Comparison of ENCODE assay signal across 11 cellular contexts in the genomic region with DNA sequence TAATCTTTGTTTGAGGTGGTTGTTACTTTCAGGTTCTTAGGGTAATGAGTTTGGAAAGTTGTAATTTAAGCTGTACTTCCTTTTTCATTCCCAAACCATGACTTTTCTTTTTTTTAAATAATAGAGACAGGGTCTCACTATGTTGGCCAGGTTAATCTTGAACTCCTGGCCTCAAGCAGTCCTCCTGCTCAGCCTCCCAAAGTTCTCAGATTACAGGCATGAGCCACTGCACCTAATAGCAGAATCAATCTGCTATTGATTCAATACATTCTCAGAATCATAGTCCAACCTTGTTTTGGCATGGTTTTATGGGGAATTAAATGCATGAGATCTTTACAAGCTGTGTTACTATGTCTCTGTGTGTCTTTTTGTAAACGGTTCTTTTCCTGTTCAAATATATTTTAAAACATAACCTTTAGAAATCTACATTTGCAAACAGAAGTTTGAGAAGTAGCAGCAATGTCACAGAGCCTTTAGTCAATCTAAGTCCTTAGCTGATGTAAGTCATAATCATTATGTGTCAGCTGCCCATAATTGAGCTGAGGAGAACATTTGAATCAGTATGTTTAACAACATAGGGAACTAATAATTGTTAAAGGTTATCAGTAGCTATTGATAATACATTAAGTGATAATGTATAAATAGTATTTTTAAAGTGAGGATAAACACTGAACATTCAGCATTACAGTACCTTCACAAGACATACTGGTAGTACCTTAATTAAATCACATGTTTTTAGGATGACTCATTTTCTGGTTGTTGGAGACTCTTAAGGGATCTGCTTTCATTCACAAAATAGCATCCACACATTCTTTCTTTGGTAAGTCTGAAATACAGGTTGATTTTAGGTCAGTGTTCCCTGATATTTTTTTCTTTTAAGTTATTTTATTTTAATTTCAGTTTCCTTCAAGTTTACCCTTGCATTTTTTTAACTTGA. TPM values are rescaled to one million over a fixed set of nuclear protein-coding genes. Genes with fewer than 3 reads are reported as not detected.
DNase-seq lines count a peak whose midpoint lies in the region; ATAC-seq, FAIRE-seq and TF ChIP-seq lines count a peak whose summit lies in the region.
"Had no signal": no experiment of that assay in that cellular context is flagged by ENCODE, and none has a peak within 500 bp of the region (broad histone marks: within the 10 kb centered on the region; RNA-seq: fewer than 3 reads in every experiment).

No MANE protein-coding gene starts in this region.

- RAD21 ChIA-PET in GM12878 (lab: Charles Lee; ENCODE audit: unreplicated experiment): interaction anchor here (1.0 to 3.5 kb wide), 7 partner anchors 7 to 102 kb away, joined by 3 to 18 read pairs (median 5); a partner anchor contains a TSS

- no peak overlapping the region; the same call in 1 of the 2 replicates for H3K4ac ChIP-seq in IMR-90 (ENCODE audit: low read depth, low read length)
- H3K4ac ChIP-seq in mesenchymal stem cell (ENCODE audit: low read depth in 1 of 2, low read length in 2 of 2): no peak overlapping the region

- no peak overlapping the region for H3K4me3 ChIP-seq in IMR-90 (ENCODE audit: insufficient read depth, low read depth, low read length)
- no peak overlapping the region for H3K4me3 ChIP-seq in GM12878
- no peak overlapping the region for H3K4me3 ChIP-seq in mesenchymal stem cell (ENCODE audit: insufficient read depth in 1 of 2, low read depth in 1 of 2, low read length in 2 of 2)
- no peak overlapping the region for H3K4me3 ChIP-seq in tibial artery

- SMC1A ChIA-PET in GM12878 (lab: Charles Lee; ENCODE audit: uncharacterized antibody, unreplicated experiment): interaction anchor here (0.7 to 5.5 kb wide), 15 partner anchors 8 to 125 kb away, joined by 3 to 57 read pairs (median 4); a partner anchor contains a TSS

- peak; percentile 58 for DNase-seq in EL
- DNase-seq in IMR-90: peak; percentile 52
- no peak for DNase-seq in GM12878 (ENCODE audit: low read depth, low spot score)
- DNase-seq in mesenchymal stem cell: peak; percentile 33
- no peak for DNase-seq in tibial artery
- no peak for DNase-seq in cerebellar nuclear complex (lab: John Stamatoyannopoulos, UW)
- no peak for DNase-seq in iPS-NIHi11 (ENCODE audit: low spot score)
- DNase-seq: activated CD4-positive, CD25-positive, alpha-beta regulatory T cell; activated naive CD4-positive, alpha-beta T cell treated with anti-CD3 and anti-CD28 coated beads for 36 hours; NCI-H1105 treated with DMSO at 0.1 percent for 48 hours had no signal

- H3K4me2 ChIP-seq in IMR-90 (ENCODE audit: low read depth, low read length) (no peak overlapping the region), GM12878 (ENCODE audit: control insufficient read depth, insufficient read depth) (no peak overlapping the region), mesenchymal stem cell (ENCODE audit: low read length, poor library complexity, severe bottlenecking) (no peak overlapping the region)

- H3K9ac ChIP-seq in IMR-90 (ENCODE audit: low read depth, low read length) (no peak overlapping the region), GM12878 (ENCODE audit: control insufficient read depth, insufficient read depth, low read length) (no peak overlapping the region), mesenchymal stem cell (ENCODE audit: low read length) (no peak overlapping the region)

- TF ChIP-seq CTCF in IMR-90 (conservative IDR thresholded peaks at IDR 0.05; ENCODE audit: low read depth, low read length): no peak
- no peak for TF ChIP-seq CTCF in GM12878 (IDR thresholded peaks at IDR 0.05 in 2 of 3, conservative IDR thresholded peaks at IDR 0.05 in 1 of 3; ENCODE audit: control insufficient read depth in 2 of 3, extremely low read depth in 1 of 3, insufficient read depth in 1 of 3, low read depth in 3 of 3, low read length in 3 of 3)
- TF ChIP-seq CTCF in tibial artery (IDR thresholded peaks at IDR 0.05): no peak

- no peak overlapping the region for H3K56ac ChIP-seq in IMR-90 (ENCODE audit: extremely low read depth, insufficient read depth, low read length)

- H4K91ac ChIP-seq in IMR-90 (ENCODE audit: insufficient read depth, low read depth, low read length) (no peak overlapping the region), mesenchymal stem cell (ENCODE audit: low read length) (no peak overlapping the region)

- POLR2A ChIA-PET in IMR-90 (lab: Charles Lee; ENCODE audit: unreplicated experiment) (no interaction called here), GM12878 (lab: Charles Lee) (interaction anchor here (0.8 to 3.3 kb wide), 4 partner anchors 9 to 32 kb away, joined by 3 to 26 read pairs (median 4); a partner anchor contains a TSS)

- H2BK20ac ChIP-seq in IMR-90 (ENCODE audit: low read depth, low read length): no peak overlapping the region

- H3K27me3 ChIP-seq in IMR-90 (ENCODE audit: control insufficient read depth, insufficient read depth, low read length): no peaks in the 10 kb centered on the region
- H3K27me3 ChIP-seq in GM12878 (replicated peaks in 1 of 2; ENCODE audit: control insufficient read depth in 2 of 2, insufficient read depth in 2 of 2, low read length in 1 of 2): no peaks in the 10 kb centered on the region
- no peaks in the 10 kb centered on the region for H3K27me3 ChIP-seq in mesenchymal stem cell (ENCODE audit: control insufficient read depth in 1 of 2, insufficient read depth in 1 of 2, low read length in 2 of 2)
- H3K27me3 ChIP-seq in tibial artery: no peaks in the 10 kb centered on the region

- H3K14ac ChIP-seq in IMR-90 (replicated peaks; ENCODE audit: low read depth, low read length) (no peak overlapping the region), mesenchymal stem cell (ENCODE audit: low read length in 2 of 2) (no peak overlapping the region)

- CTCF ChIA-PET in IMR-90 (lab: Yijun Ruan, JAX): interaction anchor here (1.0 to 1.2 kb wide), 3 partner anchors 9 to 17 kb away, joined by 3 to 4 read pairs (median 3); a partner anchor contains a TSS
- CTCF ChIA-PET in GM12878 (lab: Yijun Ruan, JAX): interaction anchor here (0.6 to 7.5 kb wide), 10 partner anchors 8 to 125 kb away, joined by 3 to 47 read pairs (median 6); a partner anchor contains a TSS

- no peak for FAIRE-seq in GM12878 (lab: Jason Lieb, UNC)

- H2BK15ac ChIP-seq in IMR-90 (ENCODE audit: low read depth, low read length) (no peak overlapping the region), mesenchymal stem cell (ENCODE audit: low read depth, poor library complexity, severe bottlenecking) (no peak overlapping the region)

- no TSS peak for BruUV-seq in IMR-90 (replicated peaks; lab: Mats Ljungman, UMichigan)
- BruUV-seq in GM12878 (replicated peaks; lab: Mats Ljungman, UMichigan): no TSS peak

- TF ChIP-seq RAD21 in IMR-90 (IDR thresholded peaks at IDR 0.05; ENCODE audit: low read length) (no peak), GM12878 (IDR thresholded peaks at IDR 0.05; ENCODE audit: insufficient read depth, low read depth, low read length) (no peak)

- H2AFZ ChIP-seq in IMR-90 (replicated peaks; ENCODE audit: low read length, poor library complexity): no peak overlapping the region
- H2AFZ ChIP-seq in GM12878 (ENCODE audit: control insufficient read depth, low read depth, low read length): no peak overlapping the region
- H2AFZ ChIP-seq in mesenchymal stem cell (ENCODE audit: low read depth, low read length): no peak overlapping the region

- H3K36me3 ChIP-seq in IMR-90 (ENCODE audit: control insufficient read depth, insufficient read depth, low read length) (no peaks in the 10 kb centered on the region), GM12878 (ENCODE audit: control insufficient read depth in 2 of 2, insufficient read depth in 2 of 2, low read length in 1 of 2) (no peaks in the 10 kb centered on the region), mesenchymal stem cell (ENCODE audit: control insufficient read depth in 1 of 2, insufficient read depth in 2 of 2, low read depth in 1 of 2, low read length in 2 of 2) (no peaks in the 10 kb centered on the region), tibial artery (no peaks in the 10 kb centered on the region)

- no peak overlapping the region for H2AK9ac ChIP-seq in IMR-90 (replicated peaks; ENCODE audit: low read depth, low read length, poor library complexity)

- H3K79me2 ChIP-seq in GM12878 (ENCODE audit: control insufficient read depth, insufficient read depth, low read length): no peaks in the 10 kb centered on the region

- H2BK120ac ChIP-seq in IMR-90 (ENCODE audit: low read depth, low read length) (no peak overlapping the region), mesenchymal stem cell (ENCODE audit: low read depth, low read length) (no peak overlapping the region)

- H4K20me1 ChIP-seq in IMR-90 (ENCODE audit: insufficient read depth, low read length): no peaks in the 10 kb centered on the region; the same call in 1 of the 2 replicates
- no peaks in the 10 kb centered on the region for H4K20me1 ChIP-seq in GM12878 (ENCODE audit: control insufficient read depth, insufficient read depth)

- H3K9me1 ChIP-seq in IMR-90 (ENCODE audit: insufficient read depth, low read length): peaks cover 2% of the 10 kb centered on the region

- H3K18ac ChIP-seq in IMR-90 (ENCODE audit: low read depth, low read length): no peak overlapping the region
- no peak overlapping the region for H3K18ac ChIP-seq in mesenchymal stem cell (ENCODE audit: low read depth in 1 of 2, low read length in 2 of 2)

- H2BK5ac ChIP-seq in IMR-90 (ENCODE audit: low read depth, low read length, poor library complexity, severe bottlenecking) (no peak overlapping the region), mesenchymal stem cell (ENCODE audit: low read depth, low read length, poor library complexity, severe bottlenecking) (no peak overlapping the region)

- H4K5ac ChIP-seq in IMR-90 (ENCODE audit: low read depth, low read length): no peak overlapping the region

- no peak for TF ChIP-seq EP300 in GM12878 (IDR thresholded peaks at IDR 0.05; ENCODE audit: borderline replicate concordance in 1 of 2, control insufficient read depth in 1 of 2, low read depth in 2 of 2, low read length in 2 of 2)

- H3K27ac ChIP-seq in IMR-90 (ENCODE audit: insufficient read depth, low read length) (no peak overlapping the region), GM12878 (ENCODE audit: control insufficient read depth, insufficient read depth) (no peak overlapping the region), mesenchymal stem cell (ENCODE audit: low read length, poor library complexity, severe bottlenecking) (no peak overlapping the region), tibial artery (no peak overlapping the region)

- no peak overlapping the region for H2BK12ac ChIP-seq in mesenchymal stem cell (ENCODE audit: low read length in 2 of 2)

- intact Hi-C loops in IMR-90 (cut with micrococcal nuclease) (no loop called here), GM12878 (cut with micrococcal nuclease; ENCODE audit: unreplicated experiment) (loop anchor here (5.0 kb wide), 1 partner anchor 32 kb away; no protein-coding TSS in a partner anchor), tibial artery (cut with DNase I; ENCODE audit: low total_unique reads) (no loop called here)

- dilution Hi-C loops in IMR-90 (cut with HindIII; ENCODE audit: low sequenced_read_pairs, unreplicated experiment): no loop called here

- no peaks in the 10 kb centered on the region for H3K4me1 ChIP-seq in IMR-90 (ENCODE audit: control insufficient read depth, insufficient read depth, low read length)
- H3K4me1 ChIP-seq in GM12878 (ENCODE audit: control insufficient read depth, insufficient read depth, low read length): no peaks in the 10 kb centered on the region
- H3K4me1 ChIP-seq in mesenchymal stem cell (ENCODE audit: control insufficient read depth, insufficient read depth, low read depth, low read length): peaks cover 2% of the 10 kb centered on the region
- peaks cover 0 to 48% (median 13%) of the 10 kb centered on the region in 4 donors for H3K4me1 ChIP-seq in tibial artery

- H3K79me1 ChIP-seq in IMR-90 (ENCODE audit: low read depth in 1 of 2, low read length in 2 of 2): peaks cover 15 to 49% of the 10 kb centered on the region in 2 experiments
- H3K79me1 ChIP-seq in mesenchymal stem cell (replicated peaks; ENCODE audit: low read length, poor library complexity, severe bottlenecking): peaks cover 9% of the 10 kb centered on the region

- H3K9me3 ChIP-seq in IMR-90 (ENCODE audit: control insufficient read depth, insufficient read depth, low read length) (no peaks in the 10 kb centered on the region), GM12878 (replicated peaks; ENCODE audit: control insufficient read depth, insufficient read depth, low read length) (no peaks in the 10 kb centered on the region), mesenchymal stem cell (ENCODE audit: control insufficient read depth, low read length) (no peaks in the 10 kb centered on the region), tibial artery (no peaks in the 10 kb centered on the region)

- H2AK5ac ChIP-seq in IMR-90 (ENCODE audit: low read depth, low read length): no peak overlapping the region
- no peak overlapping the region for H2AK5ac ChIP-seq in mesenchymal stem cell (ENCODE audit: low read length, severe bottlenecking)

- peak; percentile 54 for ATAC-seq in IMR-90 (ENCODE audit: low read depth)
- ATAC-seq in GM12878: peak; percentile 66
- no peak for ATAC-seq in GM18907 (IDR thresholded peaks at IDR 0.05; ENCODE audit: unreplicated experiment)

- H4K8ac ChIP-seq in IMR-90 (ENCODE audit: low read depth in 2 of 2, low read length in 2 of 2) (0 out of 4 replicates have a peak overlapping the region, but pooled peaks of 1 of the 2 experiments have one; percentile 43), mesenchymal stem cell (ENCODE audit: low read length) (no peak overlapping the region)

- H3K23ac ChIP-seq in IMR-90 (ENCODE audit: low read depth, low read length): no peak overlapping the region
- H3K23ac ChIP-seq in mesenchymal stem cell (ENCODE audit: low read length in 2 of 2): no peak overlapping the region

- no CpG with 5 or more reads among the region's 1 CpG for WGBS in IMR-90 (ENCODE audit: extremely low coverage in 2 of 2, insufficient read length in 1 of 2), 2 experiments
- 0% methylated on average over 1 of the region's 1 CpG for WGBS in GM12878 (ENCODE audit: insufficient coverage, insufficient replicate concordance, low lambda C conversion rate, missing lambda C conversion rate)
- no CpG with 5 or more reads among the region's 1 CpG for WGBS in mesenchymal stem cell

- in situ Hi-C loops in IMR-90 (cut with MboI; ENCODE audit: low sequenced_read_pairs) (no loop called here), GM12878 (cut with MboI) (no loop called here)

- TF ChIP-seq POLR2A in IMR-90 (IDR thresholded peaks at IDR 0.05; ENCODE audit: low read depth, low read length): no peak
- TF ChIP-seq POLR2A in GM12878 (IDR thresholded peaks at IDR 0.05; ENCODE audit: low read depth, low read length): no peak

RNA-seq across cellular contexts. Expression of a gene that starts 8.8 kb away (rescaled TPM):
- total RNA-seq in IMR-90 (2012; rRNA removed) (29.6 and 35.3 TPM in 2 replicates), GM12878 (2014; rRNA removed) (28.0 and 34.6 TPM in 2 replicates), GM12878 (2014; rRNA removed; fragmentation: Illumina TruSeq; extraction: Trizol) (35.1 and 39.7 TPM in 2 replicates), GM12878 (2021) (36.3 and 39.9 TPM in 2 replicates)
- polyA plus RNA-seq in IMR-90 (2012; rRNA removed) (16.3 and 19.0 TPM in 2 replicates), GM12878 (2011; rRNA removed) (49.3 and 64.4 TPM in 2 replicates), GM12878 (2014; fragmentation: Illumina TruSeq; extraction: Trizol) (39.8 and 50.4 TPM in 2 replicates), GM12878 (2014; fragmentation: Nextera tagmentation; extraction: Ambion mirVana) (10 to 100 TPM in 1 of 2 experiments, 1 to 10 TPM in 1; 6.0 to 13.4 TPM), GM12878 (2014; rRNA removed) (29.6 and 33.5 TPM in 2 replicates), GM12878 (2016; fragmentation: Nextera tagmentation; extraction: Ambion mirVana) (10 to 100 TPM; 32.7 to 41.0 TPM)
- polyA plus RNA-seq in IMR-90 (2012; cell fraction: cytosol; rRNA removed): 4.7 and 7.0 TPM in 2 replicates
- polyA plus RNA-seq in IMR-90 (2012; cell fraction: nucleus; rRNA removed; ENCODE audit: low replicate concordance): 3.1 and 20.5 TPM in 2 replicates
- 249 and 251 TPM in 2 replicates for total RNA-seq in GM12878 (2013; cell fraction: nucleolus; rRNA removed)
- 8.8 TPM for polyA plus RNA-seq in GM12878 (2011; ENCODE audit: low read depth)
- 18.1 and 23.9 TPM in 2 replicates for polyA plus RNA-seq in GM12878 (2011; cell fraction: cytosol; rRNA removed)
- polyA plus RNA-seq in GM12878 (2011; cell fraction: nucleus; rRNA removed): 50.6 and 53.1 TPM in 2 replicates
- polyA plus RNA-seq in GM12878 (2012): 10.9 and 11.1 TPM in 2 replicates
- polyA minus RNA-seq in GM12878 (2011; rRNA and poly(A)+ RNA removed): 33.3 and 49.1 TPM in 2 replicates
- polyA minus RNA-seq in GM12878 (2011; cell fraction: cytosol; rRNA and poly(A)+ RNA removed): 15.9 and 17.7 TPM in 2 replicates
- polyA minus RNA-seq in GM12878 (2011; cell fraction: nucleus; rRNA and poly(A)+ RNA removed): 51.6 and 81.8 TPM in 2 replicates
- 24.1 TPM for polyA plus RNA-seq in mesenchymal stem cell (2013, experiment 1 of 2)
- 25.7 TPM for polyA plus RNA-seq in mesenchymal stem cell (2013, experiment 2 of 2)

Comparison
In these comparisons a context has a peak if more than half of its experiments do, and no peak if none do; other contexts are left out.
1. DNase-seq: peak in EL (single experiment), IMR-90 (single experiment) and mesenchymal stem cell (single experiment); none in GM12878 (single experiment), tibial artery (0 of 2), cerebellar nuclear complex (0 of 2) and iPS-NIHi11 (single experiment).